24 cellular contexts compared by ENCODE assay signal in the genomic region with DNA sequence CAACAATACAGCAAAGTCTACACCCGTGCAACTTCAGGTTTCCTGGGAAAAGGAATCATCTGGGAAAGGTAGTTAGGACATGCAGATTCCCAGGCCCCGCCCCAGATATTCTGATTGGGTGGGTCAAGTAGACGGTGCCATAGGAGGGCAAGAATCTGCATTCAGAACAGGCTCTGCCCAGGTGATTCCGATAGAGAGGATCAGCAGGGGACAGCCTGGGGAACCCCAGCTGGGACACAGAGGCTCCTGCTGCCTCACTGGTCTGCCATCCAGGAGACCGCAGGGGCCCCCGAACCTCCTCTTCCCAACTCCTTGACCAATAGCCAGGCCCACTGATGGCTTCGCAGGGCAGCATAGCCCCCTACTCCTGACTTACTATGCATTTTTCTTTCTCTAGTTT.
DNase-seq lines count a peak whose midpoint lies in the region; ATAC-seq and TF ChIP-seq lines count a peak whose summit lies in the region.
"Had no signal": no experiment of that assay in that cellular context is flagged by ENCODE, and none has a peak within 500 bp of the region (broad histone marks: within the 10 kb centered on the region; RNA-seq: fewer than 3 reads in every experiment).

No MANE protein-coding gene starts in this region.

- H4K8ac ChIP-seq in neuronal stem cell (ENCODE audit: low read depth, low read length), result no peak overlapping the region

- peak overlapping the region; percentile 45 for H3K18ac ChIP-seq in neuronal stem cell (ENCODE audit: low read length)

- H3K4me2 ChIP-seq in neuronal stem cell (ENCODE audit: insufficient read depth, low read length, poor library complexity, severe bottlenecking), result no peak overlapping the region
- H3K4me2 ChIP-seq: BLaER1 had no signal

- no peak overlapping the region for H3K9ac ChIP-seq in neuronal stem cell (ENCODE audit: low read depth, low read length, poor library complexity)
- H3K9ac ChIP-seq: BLaER1 had no signal

- peak; percentile 90 for DNase-seq in esophagus muscularis mucosa (ENCODE audit: extremely low spot score)
- DNase-seq in lung (ENCODE audit: low spot score), result peak; percentile 15
- no peak for DNase-seq in neuronal stem cell (ENCODE audit: low spot score)
- no peak for DNase-seq in GOT3 (lab: John Stamatoyannopoulos, UW)
- no peak for DNase-seq in activated T-cell treated with anti-CD3 and anti-CD28 coated beads, Interleukin-2, amount 50 U/mL, for 4 hours
- DNase-seq in foreskin melanocyte, result no peak
- DNase-seq: 8988T; ACHN; BE2C; C1 segment of cervical spinal cord; CD4-positive, alpha-beta memory T cell; CD4-positive, CD25-positive, alpha-beta regulatory T cell; CD8-positive, alpha-beta memory T cell; COR-L47; DMS 273 treated with DMSO at 0.1 percent for 48 hours; DMS153; DMS53; DMS79; DND-41; EL; GDM1 had no signal

- no peaks in the 10 kb centered on the region for H3K36me3 Mint-ChIP-seq in activated T-cell treated with anti-CD3 and anti-CD28 coated beads, Interleukin-2, amount 50 U/mL, for 4 hours (ENCODE audit: insufficient read depth)
- H3K36me3 Mint-ChIP-seq: CD14-positive monocyte; CD4-positive, alpha-beta memory T cell; CD4-positive, CD25-positive, alpha-beta regulatory T cell; CD8-positive, alpha-beta memory T cell had no signal

- no peaks in the 10 kb centered on the region for H3K9me3 ChIP-seq in esophagus muscularis mucosa
- no peaks in the 10 kb centered on the region for H3K9me3 ChIP-seq in lung (ENCODE audit: control insufficient read depth in 2 of 2, insufficient read depth in 1 of 2, low read length in 1 of 2)
- H3K9me3 ChIP-seq in neuronal stem cell (replicated peaks in 1 of 2; ENCODE audit: control insufficient read depth in 2 of 2, insufficient read depth in 1 of 2, low read depth in 1 of 2, low read length in 2 of 2), result no peaks in the 10 kb centered on the region
- H3K9me3 ChIP-seq: BE2C, BLaER1 had no signal

- H3K23ac ChIP-seq in neuronal stem cell (ENCODE audit: low read depth, low read length, poor library complexity), result no peak overlapping the region

- intact Hi-C loops in esophagus muscularis mucosa (cut with DNase I), result no loop called here

- no peaks in the 10 kb centered on the region for H3K4me1 Mint-ChIP-seq in activated T-cell treated with anti-CD3 and anti-CD28 coated beads, Interleukin-2, amount 50 U/mL, for 4 hours (ENCODE audit: low read depth)
- H3K4me1 Mint-ChIP-seq: CD14-positive monocyte; CD4-positive, alpha-beta memory T cell; CD4-positive, CD25-positive, alpha-beta regulatory T cell; CD8-positive, alpha-beta memory T cell had no signal

- ATAC-seq in lung (ENCODE audit: insufficient read depth, low FRiP score), result no peak
- ATAC-seq in activated T-cell treated with anti-CD3 and anti-CD28 coated beads, Interleukin-2, amount 50 U/mL, for 4 hours, result no peak
- ATAC-seq: GM12878 had no signal

- H4K91ac ChIP-seq in neuronal stem cell (ENCODE audit: low read depth, low read length, poor library complexity), result no peak overlapping the region

- H3K9me3 Mint-ChIP-seq in activated T-cell treated with anti-CD3 and anti-CD28 coated beads, Interleukin-2, amount 50 U/mL, for 4 hours, result no peaks in the 10 kb centered on the region
- H3K9me3 Mint-ChIP-seq: CD8-positive, alpha-beta memory T cell had no signal

- no peak for TF ChIP-seq EP300 in esophagus muscularis mucosa (IDR thresholded peaks at IDR 0.05)

- no peak overlapping the region for H3K4me3 Mint-ChIP-seq in activated T-cell treated with anti-CD3 and anti-CD28 coated beads, Interleukin-2, amount 50 U/mL, for 4 hours
- H3K4me3 Mint-ChIP-seq: CD14-positive monocyte; CD4-positive, alpha-beta memory T cell; CD4-positive, CD25-positive, alpha-beta regulatory T cell; CD8-positive, alpha-beta memory T cell had no signal

- H3K27me3 Mint-ChIP-seq in activated T-cell treated with anti-CD3 and anti-CD28 coated beads, Interleukin-2, amount 50 U/mL, for 4 hours (ENCODE audit: low read depth), result peaks cover 15% of the 10 kb centered on the region

- H2AK5ac ChIP-seq in neuronal stem cell (ENCODE audit: low read depth, low read length), result no peak overlapping the region

- no peak overlapping the region for H2BK120ac ChIP-seq in neuronal stem cell (ENCODE audit: low read depth, low read length)

- H2BK5ac ChIP-seq in neuronal stem cell (ENCODE audit: low read length), result no peak overlapping the region

- TF ChIP-seq CTCF in esophagus muscularis mucosa (IDR thresholded peaks at IDR 0.05) (no peak), lung (IDR thresholded peaks at IDR 0.05; ENCODE audit: control extremely low read depth, extremely low read depth) (no peak)

- 88% methylated on average over 7 of the region's 7 CpGs for WGBS in esophagus muscularis mucosa
- 84 to 95% methylated on average over 7 of the region's 7 CpGs for WGBS in lung, 2 donors
- WGBS in neuronal stem cell (ENCODE audit: extremely low coverage in 2 of 2, insufficient read length in 2 of 2, insufficient replicate concordance in 1 of 2), 2 donors, result no CpG with 5 or more reads among the region's 7 CpGs

- H3K36me3 ChIP-seq in esophagus muscularis mucosa (no peaks in the 10 kb centered on the region), lung (ENCODE audit: control insufficient read depth in 2 of 2, insufficient read depth in 2 of 2, low read length in 2 of 2) (no peaks in the 10 kb centered on the region), neuronal stem cell (replicated peaks in 1 of 2; ENCODE audit: control insufficient read depth in 2 of 2, insufficient read depth in 2 of 2, low read length in 2 of 2) (no peaks in the 10 kb centered on the region)
- H3K36me3 ChIP-seq: BE2C, BLaER1 had no signal

- no peak overlapping the region for H2AFZ ChIP-seq in neuronal stem cell (ENCODE audit: low read length)

- H2BK15ac ChIP-seq in neuronal stem cell (ENCODE audit: low read length), result no peak overlapping the region

- TF ChIP-seq POLR2A in esophagus muscularis mucosa (IDR thresholded peaks at IDR 0.05; ENCODE audit: low read depth), result no peak

- H3K4me1 ChIP-seq in esophagus muscularis mucosa (no peaks in the 10 kb centered on the region), lung (ENCODE audit: control insufficient read depth in 2 of 2, insufficient read depth in 2 of 2, low read length in 2 of 2) (no peaks in the 10 kb centered on the region), neuronal stem cell (ENCODE audit: control insufficient read depth in 2 of 2, insufficient read depth in 1 of 2, low read depth in 1 of 2, low read length in 2 of 2) (no peaks in the 10 kb centered on the region)
- H3K4me1 ChIP-seq: BLaER1 had no signal

- H3K27ac ChIP-seq in esophagus muscularis mucosa (replicated peaks in 1 of 4), result no peak overlapping the region
- H3K27ac ChIP-seq in lung (ENCODE audit: low read depth in 1 of 2, low read length in 1 of 2), result no peak overlapping the region
- no peak overlapping the region for H3K27ac ChIP-seq in neuronal stem cell (replicated peaks; ENCODE audit: low read length)
- H3K27ac ChIP-seq: BLaER1 had no signal

- H3K14ac ChIP-seq in neuronal stem cell (ENCODE audit: low read length), result no peak overlapping the region

- no peaks in the 10 kb centered on the region for H3K79me1 ChIP-seq in neuronal stem cell (ENCODE audit: low read depth, low read length)

- no peak overlapping the region for H2BK12ac ChIP-seq in neuronal stem cell (ENCODE audit: low read length)

- peaks cover 0 to 7% (median 0%) of the 10 kb centered on the region in 4 donors for H3K27me3 ChIP-seq in esophagus muscularis mucosa
- peaks cover 2% of the 10 kb centered on the region for H3K27me3 ChIP-seq in lung (ENCODE audit: control insufficient read depth, insufficient read depth)
- H3K27me3 ChIP-seq in neuronal stem cell (ENCODE audit: control insufficient read depth in 3 of 3, insufficient read depth in 3 of 3, low read depth in 1 of 3, low read length in 3 of 3), result no peaks in the 10 kb centered on the region
- H3K27me3 ChIP-seq: BE2C, BLaER1 had no signal

- H3K4me3 ChIP-seq in esophagus muscularis mucosa (no peak overlapping the region), lung (no peak overlapping the region), neuronal stem cell (ENCODE audit: low read length in 2 of 2) (no peak overlapping the region)
- H3K4me3 ChIP-seq: BLaER1, GM12878 had no signal

- H3K4ac ChIP-seq in neuronal stem cell (ENCODE audit: low read length), result no peak overlapping the region

Comparison
In these comparisons a context has a peak if more than half of its experiments do, and no peak if none do; other contexts are left out.
1. DNase-seq: peak in esophagus muscularis mucosa (single experiment) and lung (single experiment); none in neuronal stem cell (single experiment), GOT3 (single experiment), activated T-cell treated with anti-CD3 and anti-CD28 coated beads, Interleukin-2, amount 50 U/mL, for 4 hours (single experiment) and foreskin melanocyte (single experiment).